In the genomic region with DNA sequence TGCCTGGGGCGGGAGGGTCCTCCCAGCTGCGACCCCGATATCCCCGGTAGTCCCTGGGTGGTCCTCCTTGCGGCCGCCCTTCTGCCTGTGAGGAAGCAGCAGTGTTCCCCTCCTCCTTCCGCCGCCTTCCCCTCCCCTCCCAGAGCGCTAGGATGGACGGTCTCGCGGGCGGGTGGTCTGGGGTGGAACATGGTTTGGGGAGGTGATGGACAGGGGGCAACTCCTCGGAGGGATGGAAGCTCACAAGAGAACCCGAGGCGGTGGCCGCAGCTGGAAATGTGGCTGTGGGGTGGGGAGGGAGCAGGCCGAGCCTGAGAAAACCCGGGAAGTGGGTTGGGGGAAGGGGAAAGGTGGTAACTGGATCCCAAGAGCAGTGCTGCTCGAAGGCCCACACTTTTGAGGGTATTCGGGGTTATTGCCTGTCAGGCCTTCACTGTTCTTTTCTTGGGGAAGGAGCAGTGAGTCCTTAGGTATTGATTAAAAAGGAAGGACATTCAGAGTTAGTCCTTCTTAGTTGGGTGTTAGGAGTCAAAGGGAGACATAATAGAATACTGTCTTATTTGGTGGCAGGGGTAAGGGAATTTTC, we compare ENCODE assay signal across 8 cellular contexts. TPM values are rescaled to one million over a fixed set of nuclear protein-coding genes. Genes with fewer than 3 reads are reported as not detected.
DNase-seq lines count a peak whose midpoint lies in the region; ATAC-seq and TF ChIP-seq lines count a peak whose summit lies in the region.

No MANE protein-coding gene starts in this region.

- TF ChIP-seq CTCF in BJ (IDR thresholded peaks at IDR 0.05; ENCODE audit: insufficient read depth, low read depth, low read length): no peak

- CTCF ChIA-PET in BJ (lab: Yijun Ruan, JAX): interaction anchor here (0.5 to 4.9 kb wide), 3 partner anchors 128 to 280 kb away, joined by 4 to 27 read pairs (median 5); no protein-coding TSS in a partner anchor

- no peaks in the 10 kb centered on the region for H3K9me3 ChIP-seq in SK-N-MC (ENCODE audit: low read depth, low read length)

- no peaks in the 10 kb centered on the region for H3K36me3 ChIP-seq in BJ (ENCODE audit: control insufficient read depth, insufficient read depth, low read length)
- peaks cover 22% of the 10 kb centered on the region for H3K36me3 ChIP-seq in SK-N-MC (ENCODE audit: insufficient read depth, low read length)

- H3K27ac ChIP-seq in SK-N-MC (peak overlapping the region; percentile 95), layer of hippocampus (ENCODE audit: low read depth, low read length) (peak overlapping the region; percentile 89)

- peak overlapping the region; percentile 98 for H3K9ac ChIP-seq in SK-N-MC (ENCODE audit: insufficient read length)

- POLR2A ChIA-PET in BJ (lab: Charles Lee): interaction anchor here (0.6 kb wide), 1 partner anchor 176 kb away, joined by 9 read pairs; no protein-coding TSS in a partner anchor

- peak overlapping the region; percentile 100 for H3K4me3 Mint-ChIP-seq in central memory CD8-positive, alpha-beta T cell

- peaks cover 30% of the 10 kb centered on the region for H3K36me3 Mint-ChIP-seq in central memory CD8-positive, alpha-beta T cell (ENCODE audit: insufficient read depth)

- peak overlapping the region; percentile 98 for H3K27ac Mint-ChIP-seq in central memory CD8-positive, alpha-beta T cell (ENCODE audit: low read depth)

- no peaks in the 10 kb centered on the region for H3K27me3 Mint-ChIP-seq in central memory CD8-positive, alpha-beta T cell

- H3K4me3 ChIP-seq in BJ (ENCODE audit: low read depth, low read length): peak overlapping the region; percentile 99
- peak overlapping the region; percentile 95 for H3K4me3 ChIP-seq in SK-N-MC

- no peaks in the 10 kb centered on the region for H3K9me3 Mint-ChIP-seq in central memory CD8-positive, alpha-beta T cell

- ATAC-seq in GM19324 (IDR thresholded peaks at IDR 0.05; ENCODE audit: low FRiP score, unreplicated experiment) (peak; percentile 25), HG03457 (IDR thresholded peaks at IDR 0.05; ENCODE audit: unreplicated experiment) (peak; percentile 16), GM18517 (IDR thresholded peaks at IDR 0.05; ENCODE audit: unreplicated experiment) (no peak)
- ATAC-seq in central memory CD8-positive, alpha-beta T cell (replicated peaks; ENCODE audit: extremely low read depth, poor library complexity, severe bottlenecking): peak; percentile 29

- H3K27me3 ChIP-seq in BJ (ENCODE audit: control insufficient read depth, insufficient read depth, low read length) (no peaks in the 10 kb centered on the region), layer of hippocampus (ENCODE audit: control insufficient read depth, insufficient read depth, low read length) (no peaks in the 10 kb centered on the region)

- peaks cover 53% of the 10 kb centered on the region for H3K4me1 Mint-ChIP-seq in central memory CD8-positive, alpha-beta T cell

- DNase-seq in BJ (ENCODE audit: low read depth) (no peak), SK-N-MC (ENCODE audit: low read depth, low spot score) (no peak)
- no peak for DNase-seq in central memory CD8-positive, alpha-beta T cell (ENCODE audit: low spot score in 2 of 2)
- peak; percentile 18 for DNase-seq in stimulated activated CD4-positive, alpha-beta T cell treated with anti-CD3 and anti-CD28 coated beads, Interleukin-2, amount 100 ng/mL, for 4 hours (ENCODE audit: low read depth)

RNA-seq across cellular contexts. Expression of gene UBE2K, which starts 0.6 kb away (rescaled TPM):
- polyA plus RNA-seq in BJ (2011; rRNA removed): 44.1 and 67.8 TPM in 2 replicates
- polyA minus RNA-seq in BJ (2011; rRNA and poly(A)+ RNA removed): 15.0 and 21.9 TPM in 2 replicates

RNA-seq across cellular contexts. Expression of gene SMIM14, which starts 59.9 kb away (rescaled TPM):
- polyA plus RNA-seq in BJ (2011; rRNA removed): 25.4 and 41.9 TPM in 2 replicates
- polyA minus RNA-seq in BJ (2011; rRNA and poly(A)+ RNA removed): 23.0 and 24.0 TPM in 2 replicates
